In the genomic region with DNA sequence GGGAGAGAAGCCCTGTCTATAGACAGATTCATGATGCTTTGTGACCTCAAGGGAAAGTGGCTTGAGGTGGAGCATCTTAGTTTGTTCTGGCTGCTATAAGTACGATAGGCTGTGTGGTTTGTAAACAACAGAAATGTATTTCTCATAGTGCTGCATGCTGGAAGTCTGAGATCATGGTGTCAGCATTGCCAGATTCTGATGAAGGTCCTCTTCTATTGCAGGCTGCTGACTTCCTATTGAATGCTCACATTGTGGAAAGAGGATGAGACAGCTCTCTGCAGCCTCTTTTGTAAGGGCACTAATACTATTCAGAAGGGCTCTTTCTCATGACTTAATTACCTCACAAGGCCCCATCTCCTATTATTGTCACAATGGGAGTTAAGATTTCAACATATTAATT, we compare ENCODE assay signal across 19 cellular contexts.
DNase-seq lines count a peak whose midpoint lies in the region; ATAC-seq and TF ChIP-seq lines count a peak whose summit lies in the region.
"Had no signal": no experiment of that assay in that cellular context is flagged by ENCODE, and none has a peak within 500 bp of the region (broad histone marks: within the 10 kb centered on the region; RNA-seq: fewer than 3 reads in every experiment).

No MANE protein-coding gene starts in this region.

- no peaks in the 10 kb centered on the region for H3K36me3 ChIP-seq in brain microvascular endothelial cell (replicated peaks)
- no peaks in the 10 kb centered on the region for H3K36me3 ChIP-seq in smooth muscle cell (ENCODE audit: low read depth)
- H3K36me3 ChIP-seq: BLaER1, heart left ventricle, prostate gland, suprapubic skin had no signal

- H3F3A ChIP-seq in smooth muscle cell (ENCODE audit: low read depth), result no peaks in the 10 kb centered on the region

- no peaks in the 10 kb centered on the region for H3K27me3 Mint-ChIP-seq in HFFc6 (ENCODE audit: insufficient read depth)
- H3K27me3 Mint-ChIP-seq: activated CD4-positive, alpha-beta T cell treated with anti-CD3 and anti-CD28 coated beads, Interleukin-2, amount 10 ng/mL, durations not matched to agents 7 days and 5 days had no signal

- H3K4me3 ChIP-seq in brain microvascular endothelial cell (ENCODE audit: low read depth, low read length) (no peak overlapping the region), smooth muscle cell (no peak overlapping the region)
- H3K4me3 ChIP-seq: BLaER1, body of pancreas, heart left ventricle, prostate gland, suprapubic skin had no signal

- H3K9me3 Mint-ChIP-seq in HFFc6, result peaks cover 4% of the 10 kb centered on the region; the same call in 1 of the 2 replicates

- peak overlapping the region; percentile 77 for H3K27ac ChIP-seq in brain microvascular endothelial cell
- peak overlapping the region; percentile 88 for H3K27ac ChIP-seq in smooth muscle cell (ENCODE audit: low read depth)
- H3K27ac ChIP-seq: BLaER1, body of pancreas, heart left ventricle, prostate gland, suprapubic skin had no signal

- H3K36me3 Mint-ChIP-seq in HFFc6 (ENCODE audit: low read depth), result peaks cover 4% of the 10 kb centered on the region; the same call in 1 of the 2 replicates
- H3K36me3 Mint-ChIP-seq: natural killer cell had no signal

- H3K79me2 ChIP-seq in smooth muscle cell (ENCODE audit: low read depth), result no peaks in the 10 kb centered on the region

- H3K4me1 ChIP-seq in smooth muscle cell (ENCODE audit: low read depth), result peaks cover 22% of the 10 kb centered on the region
- H3K4me1 ChIP-seq: BLaER1, body of pancreas, heart left ventricle, prostate gland, suprapubic skin had no signal

- H4K20me1 ChIP-seq in smooth muscle cell (ENCODE audit: low read depth), result no peaks in the 10 kb centered on the region
- H4K20me1 ChIP-seq: BLaER1 had no signal

- H3K9ac ChIP-seq in smooth muscle cell (ENCODE audit: low read depth), result peak overlapping the region; percentile 46
- H3K9ac ChIP-seq: BLaER1 had no signal

- no peaks in the 10 kb centered on the region for H3K27me3 ChIP-seq in brain microvascular endothelial cell (replicated peaks)
- H3K27me3 ChIP-seq in smooth muscle cell (ENCODE audit: low read depth), result no peaks in the 10 kb centered on the region
- H3K27me3 ChIP-seq: BLaER1, body of pancreas, heart left ventricle, suprapubic skin had no signal

- TF ChIP-seq CTCF in HFFc6 (IDR thresholded peaks at IDR 0.05) (no peak), brain microvascular endothelial cell (IDR thresholded peaks at IDR 0.05; ENCODE audit: low read depth, low read length, missing control alignments) (no peak), smooth muscle cell (IDR thresholded peaks at IDR 0.05; ENCODE audit: borderline replicate concordance, insufficient read depth, poor library complexity, severe bottlenecking) (no peak)

- H3K4me2 ChIP-seq in smooth muscle cell, result peak overlapping the region; percentile 51
- H3K4me2 ChIP-seq: BLaER1 had no signal

- peaks cover 38% of the 10 kb centered on the region for H3K4me1 Mint-ChIP-seq in HFFc6 (ENCODE audit: low read depth)
- H3K4me1 Mint-ChIP-seq: activated CD4-positive, alpha-beta T cell treated with anti-CD3 and anti-CD28 coated beads, Interleukin-2, amount 10 ng/mL, durations not matched to agents 7 days and 5 days; natural killer cell had no signal

- H3K4me3 Mint-ChIP-seq in HFFc6, result peak overlapping the region; percentile 66
- H3K4me3 Mint-ChIP-seq: activated CD4-positive, alpha-beta T cell treated with anti-CD3 and anti-CD28 coated beads, Interleukin-2, amount 10 ng/mL, durations not matched to agents 7 days and 5 days; activated naive CD4-positive, alpha-beta T cell treated with anti-CD3 and anti-CD28 coated beads for 36 hours; natural killer cell had no signal

- peak overlapping the region; percentile 73 for H2AFZ ChIP-seq in smooth muscle cell (ENCODE audit: low read depth)

- peak; percentile 69 for DNase-seq in HFFc6
- DNase-seq in brain microvascular endothelial cell, result peak; percentile 63
- peak; percentile 7 to 51 for DNase-seq in hippocampal formation (lab: John Stamatoyannopoulos, UW)
- no peak for DNase-seq in smooth muscle cell (lab: John Stamatoyannopoulos, UW; ENCODE audit: unreplicated experiment)
- DNase-seq in amniotic stem cell (lab: John Stamatoyannopoulos, UW), result no peak
- no peak for DNase-seq in germinal center (ENCODE audit: low spot score)
- DNase-seq in DMS153 treated with DMSO at 0.1 percent for 48 hours (lab: John Stamatoyannopoulos, UW; ENCODE audit: unreplicated experiment), result no peak
- DNase-seq: activated CD4-positive, alpha-beta T cell treated with anti-CD3 and anti-CD28 coated beads, Interleukin-2, amount 10 ng/mL, durations not matched to agents 7 days and 5 days; activated naive CD4-positive, alpha-beta T cell treated with anti-CD3 and anti-CD28 coated beads for 36 hours; body of pancreas; heart left ventricle; natural killer cell; NCI-H187; NCI-H446 treated with DMSO at 0.1 percent for 48 hours; stimulated activated CD8-positive, alpha-beta memory T cell treated with anti-CD3 and anti-CD28 coated beads, Interleukin-4, amount 100 ng/mL, for 48 hours had no signal

- no peak for ATAC-seq in GM18870 (IDR thresholded peaks at IDR 0.05; ENCODE audit: unreplicated experiment)
- ATAC-seq: body of pancreas, heart left ventricle, natural killer cell had no signal

- H3K27ac Mint-ChIP-seq in HFFc6, result peak overlapping the region; percentile 93
- H3K27ac Mint-ChIP-seq: activated CD4-positive, alpha-beta T cell treated with anti-CD3 and anti-CD28 coated beads, Interleukin-2, amount 10 ng/mL, durations not matched to agents 7 days and 5 days; activated naive CD4-positive, alpha-beta T cell treated with anti-CD3 and anti-CD28 coated beads for 36 hours; natural killer cell had no signal

- no peaks in the 10 kb centered on the region for H3K9me3 ChIP-seq in smooth muscle cell (replicated peaks; ENCODE audit: low read depth)
- H3K9me3 ChIP-seq: body of pancreas, heart left ventricle, prostate gland, suprapubic skin had no signal

- 38% methylated on average over 1 of the region's 1 CpG for WGBS in smooth muscle cell (ENCODE audit: low lambda C conversion rate)

- in situ Hi-C loops in brain microvascular endothelial cell (cut with HindIII; ENCODE audit: low pct_ligation_motif_present, low sequenced_read_pairs), result no loop called here

Comparison
In these comparisons a context has a peak if more than half of its experiments do, and no peak if none do; other contexts are left out.
1. DNase-seq: peak in HFFc6 (single experiment), brain microvascular endothelial cell (single experiment) and hippocampal formation (2 of 2); none in smooth muscle cell (single experiment), amniotic stem cell (single experiment), germinal center (single experiment) and DMS153 treated with DMSO at 0.1 percent for 48 hours (single experiment).